In genomic region chr6:146017672-146018071, GRCh38 we compare ENCODE assay signal across 18 cellular contexts. TPM values are rescaled to one million over a fixed set of nuclear protein-coding genes. Genes with fewer than 3 reads are reported as not detected.
DNase-seq lines count a peak whose midpoint lies in the region; FAIRE-seq and TF ChIP-seq lines count a peak whose summit lies in the region.
"Had no signal": no experiment of that assay in that cellular context is flagged by ENCODE, and none has a peak within 500 bp of the region (broad histone marks: within the 10 kb centered on the region; RNA-seq: fewer than 3 reads in every experiment).

No MANE protein-coding gene starts in this region.

- no peak overlapping the region for H2AK5ac ChIP-seq in H1 (ENCODE audit: low read depth, low read length)

- intact Hi-C loops in mammary epithelial cell (cut with micrococcal nuclease) = no loop called here

- H3K18ac ChIP-seq in H1 (ENCODE audit: extremely low read depth, low read length) = no peak overlapping the region

- H3K4me1 ChIP-seq in HUES64 (ENCODE audit: insufficient read depth, low read length) (peaks cover 14% of the 10 kb centered on the region), H1 (replicated peaks in 1 of 4; ENCODE audit: control insufficient read depth in 3 of 4, insufficient read depth in 4 of 4, low read length in 3 of 4) (no peaks in the 10 kb centered on the region; a peak in 1 of 7 replicates), mammary epithelial cell (ENCODE audit: insufficient read depth, low read length) (no peaks in the 10 kb centered on the region)
- H3K4me1 ChIP-seq: BLaER1, Caco-2 had no signal

- H2BK5ac ChIP-seq in H1 (ENCODE audit: low read depth, low read length) = no peak overlapping the region; the same call in 1 of the 2 replicates

- H4K91ac ChIP-seq in H1 (replicated peaks; ENCODE audit: insufficient read length, low read length) = no peak overlapping the region

- no peak for TF ChIP-seq EP300 in H1 (IDR thresholded peaks at IDR 0.05; ENCODE audit: borderline replicate concordance in 1 of 2, low read depth in 2 of 2, low read length in 2 of 2)

- H3K36me3 ChIP-seq in HUES64 (ENCODE audit: insufficient read depth, low read length) = no peaks in the 10 kb centered on the region
- H3K36me3 ChIP-seq in H1 (ENCODE audit: control insufficient read depth in 2 of 4, insufficient read depth in 4 of 4, low read length in 3 of 4) = no peaks in the 10 kb centered on the region
- no peaks in the 10 kb centered on the region for H3K36me3 ChIP-seq in mammary epithelial cell (ENCODE audit: insufficient read depth, low read length)
- H3K36me3 ChIP-seq: BLaER1 had no signal

- H3K4me1 Mint-ChIP-seq in osteocyte (ENCODE audit: unreplicated experiment) = no peaks in the 10 kb centered on the region
- H3K4me1 Mint-ChIP-seq: CD8-positive, alpha-beta memory T cell had no signal

- H3K56ac ChIP-seq in H1 (replicated peaks; ENCODE audit: insufficient read length, low read depth, low read length) = no peak overlapping the region

- peaks cover 3% of the 10 kb centered on the region for H3K27me3 Mint-ChIP-seq in osteocyte (ENCODE audit: unreplicated experiment)

- no peak overlapping the region for H2BK12ac ChIP-seq in H1 (ENCODE audit: low read depth, low read length)

- no peak overlapping the region for H2AFZ ChIP-seq in H1 (ENCODE audit: low read length)
- no peak overlapping the region for H2AFZ ChIP-seq in mammary epithelial cell (ENCODE audit: low read depth, low read length)

- H3K4me3 ChIP-seq in HUES64 (ENCODE audit: low read length) = no peak overlapping the region
- no peak overlapping the region; a peak in 1 of 8 replicates for H3K4me3 ChIP-seq in H1 (ENCODE audit: extremely low read depth in 1 of 4, insufficient read depth in 2 of 4, low read depth in 3 of 4, low read length in 4 of 4)
- H3K4me3 ChIP-seq in mammary epithelial cell (replicated peaks in 1 of 3; ENCODE audit: insufficient read depth in 1 of 3, low read depth in 2 of 3, low read length in 3 of 3) = no peak overlapping the region
- H3K4me3 ChIP-seq: BLaER1 had no signal

- no peak overlapping the region for H2BK15ac ChIP-seq in H1 (ENCODE audit: low read length)

- no peaks in the 10 kb centered on the region for H3K9me3 Mint-ChIP-seq in osteocyte (ENCODE audit: unreplicated experiment)
- H3K9me3 Mint-ChIP-seq: H9 had no signal

- H3K27ac ChIP-seq in HUES64 (ENCODE audit: low read depth, low read length) = peak overlapping the region; percentile 78
- no peak overlapping the region for H3K27ac ChIP-seq in H1 (ENCODE audit: low read depth, low read length)
- H3K27ac ChIP-seq in mammary epithelial cell (ENCODE audit: insufficient read depth, low read depth, low read length) = no peak overlapping the region
- H3K27ac ChIP-seq: 22Rv1, BLaER1 had no signal

- in situ Hi-C loops in mammary epithelial cell (cut with MboI; ENCODE audit: low sequenced_read_pairs in 2 of 2) = no loop called here

- H3K4me2 ChIP-seq in H1 (ENCODE audit: insufficient read depth in 1 of 2, low read depth in 2 of 2, low read length in 2 of 2) (peak overlapping the region in 1 of 2 experiments; percentile 6; a peak in 1 of 4 replicates), mammary epithelial cell (ENCODE audit: insufficient read depth, low read depth, low read length) (no peak overlapping the region)
- H3K4me2 ChIP-seq: BLaER1 had no signal

- no peak overlapping the region for H4K8ac ChIP-seq in H1 (ENCODE audit: extremely low read depth, insufficient read depth, low read length)

- TF ChIP-seq RAD21 in H1 (IDR thresholded peaks at IDR 0.05 in 1 of 2, conservative IDR thresholded peaks at IDR 0.05 in 1 of 2; ENCODE audit: low read depth in 2 of 2, low read length in 2 of 2) = no peak

- H3K9me3 ChIP-seq in HUES64 (ENCODE audit: insufficient read depth, low read depth, low read length) (no peaks in the 10 kb centered on the region), H1 (ENCODE audit: insufficient read depth in 2 of 2, low read depth in 1 of 2, low read length in 1 of 2) (no peaks in the 10 kb centered on the region), mammary epithelial cell (replicated peaks; ENCODE audit: insufficient read depth, low read length) (no peaks in the 10 kb centered on the region)
- H3K9me3 ChIP-seq: BLaER1, Caco-2 had no signal

- H3K4me3 Mint-ChIP-seq in osteocyte (ENCODE audit: unreplicated experiment) = no peak overlapping the region
- H3K4me3 Mint-ChIP-seq: CD8-positive, alpha-beta memory T cell; H9 had no signal

- no peak for TF ChIP-seq CTCF in H1 (IDR thresholded peaks at IDR 0.05; ENCODE audit: control extremely low read depth in 1 of 3, insufficient read depth in 1 of 3, low read depth in 1 of 3, low read length in 3 of 3)
- no peak for TF ChIP-seq CTCF in osteocyte (IDR thresholded peaks at IDR 0.05)
- TF ChIP-seq CTCF in mammary epithelial cell (conservative IDR thresholded peaks at IDR 0.05 in 1 of 2, IDR thresholded peaks at IDR 0.05 in 1 of 2; ENCODE audit: extremely low read depth in 1 of 2, insufficient read depth in 1 of 2, low read depth in 1 of 2, low read length in 2 of 2) = no peak

- no TSS peak for BruUV-seq in mammary epithelial cell (replicated peaks; lab: Mats Ljungman, UMichigan)

- no peak overlapping the region for H4K5ac ChIP-seq in H1 (ENCODE audit: insufficient read length, low read depth, low read length)

- H3K23me2 ChIP-seq in H1 (ENCODE audit: low read depth, low read length) = no peaks in the 10 kb centered on the region

- no peak overlapping the region for H3K14ac ChIP-seq in H1 (ENCODE audit: insufficient read length)

- no peaks in the 10 kb centered on the region for H3K36me3 Mint-ChIP-seq in osteocyte (ENCODE audit: unreplicated experiment)
- H3K36me3 Mint-ChIP-seq: CD8-positive, alpha-beta memory T cell had no signal

- POLR2A ChIA-PET in H1 (lab: Charles Lee; ENCODE audit: partially characterized antibody) = no interaction called here

- no peak overlapping the region for H3K27ac Mint-ChIP-seq in osteocyte (ENCODE audit: unreplicated experiment)
- H3K27ac Mint-ChIP-seq: CD8-positive, alpha-beta memory T cell had no signal

- H3K9ac ChIP-seq in HUES64 (ENCODE audit: low read depth, low read length) (no peak overlapping the region), H1 (replicated peaks in 1 of 4; ENCODE audit: extremely low read depth in 1 of 4, low read depth in 3 of 4, low read length in 3 of 4) (no peak overlapping the region), mammary epithelial cell (ENCODE audit: insufficient read depth, low read length) (no peak overlapping the region)
- H3K9ac ChIP-seq: BLaER1 had no signal

- no peaks in the 10 kb centered on the region for H4K20me1 ChIP-seq in H1 (replicated peaks in 1 of 2; ENCODE audit: control insufficient read depth in 1 of 2, insufficient read depth in 2 of 2, low read length in 2 of 2)
- H4K20me1 ChIP-seq in mammary epithelial cell (ENCODE audit: insufficient read depth, low read length) = no peaks in the 10 kb centered on the region
- H4K20me1 ChIP-seq: BLaER1 had no signal

- no peaks in the 10 kb centered on the region for H3K27me3 ChIP-seq in HUES64 (ENCODE audit: insufficient read depth, low read length)
- H3K27me3 ChIP-seq in H1 (replicated peaks in 1 of 4; ENCODE audit: control insufficient read depth in 3 of 4, extremely low read depth in 1 of 4, insufficient read depth in 3 of 4, low read length in 3 of 4) = no peaks in the 10 kb centered on the region
- H3K27me3 ChIP-seq in mammary epithelial cell (ENCODE audit: insufficient read depth, low read length) = peaks cover 2% of the 10 kb centered on the region
- H3K27me3 ChIP-seq: BLaER1 had no signal

- H2BK120ac ChIP-seq in H1 (replicated peaks; ENCODE audit: low read depth, low read length) = no peak overlapping the region

- peak; percentile 7 for DNase-seq in EH (ENCODE audit: low read depth)
- DNase-seq in H1 (ENCODE audit: low read depth in 1 of 2, low spot score in 2 of 2) = no peak
- DNase-seq in iPS-NIHi7 (ENCODE audit: extremely low spot score) = peak; percentile 16
- no peak for DNase-seq in NCI-H510A (lab: John Stamatoyannopoulos, UW)
- no peak for DNase-seq in osteocyte (ENCODE audit: extremely low spot score, unreplicated experiment)
- DNase-seq in mammary epithelial cell = no peak
- DNase-seq in SIG-M5 treated with dmso at 0.1 percent for 504 hours (lab: John Stamatoyannopoulos, UW; ENCODE audit: unreplicated experiment) = no peak
- DNase-seq: AML-193; Caco-2; CD8-positive, alpha-beta memory T cell; DND-41; GF-D8; H9 had no signal

- dilution Hi-C loops in mammary epithelial cell (cut with HindIII; ENCODE audit: low sequenced_read_pairs) = no loop called here

- CTCF ChIA-PET in H1 (lab: Charles Lee; ENCODE audit: partially characterized antibody) (interaction anchor here (0.7 to 1.0 kb wide), 3 partner anchors 9 to 426 kb away, joined by 3 read pairs; no protein-coding TSS in a partner anchor), mammary epithelial cell (lab: Charles Lee; ENCODE audit: low non-redundant PET) (no interaction called here)

- H3K79me1 ChIP-seq in H1 (ENCODE audit: low read depth, low read length) = no peaks in the 10 kb centered on the region

- no peak overlapping the region for H3K4ac ChIP-seq in H1 (replicated peaks; ENCODE audit: insufficient read length, low read depth, low read length)

- H3K79me2 ChIP-seq in H1 (ENCODE audit: control insufficient read depth in 1 of 2, insufficient read depth in 2 of 2, low read length in 2 of 2) (no peaks in the 10 kb centered on the region), mammary epithelial cell (ENCODE audit: insufficient read depth, low read length) (no peaks in the 10 kb centered on the region)

- H2BK20ac ChIP-seq in H1 (ENCODE audit: low read length) = no peak overlapping the region; the same call in 1 of the 2 replicates

- TF ChIP-seq POLR2A in H1 (IDR thresholded peaks at IDR 0.05; ENCODE audit: control extremely low read depth in 1 of 2, low read depth in 2 of 2, low read length in 2 of 2) = no peak

- no peak for FAIRE-seq in H1 (lab: Jason Lieb, UNC)
- FAIRE-seq: GM19239 had no signal

- no peak overlapping the region for H3K23ac ChIP-seq in H1 (ENCODE audit: insufficient read length)

RNA-seq across cellular contexts. Expression of gene GRM1, which starts 11.2 kb away (rescaled TPM):
- polyA plus RNA-seq in HUES64 (2013, experiment 1 of 2) = 0.20 TPM
- 0.70 TPM for polyA plus RNA-seq in HUES64 (2013, experiment 2 of 2)
- total RNA-seq in H1 (2021; fragmentation: NEBNext Ultra II Directional; extraction: Animal tissue kit (Norgen Biotek cat#: 25700)) = 0.78 and 1.3 TPM in 2 replicates
- 0.15 and 0.33 TPM in 2 replicates for polyA plus RNA-seq in H1 (2011; rRNA removed)
- polyA plus RNA-seq in H1 (2011; cell fraction: cytosol; rRNA removed) = 0.18 TPM
- 0.50 TPM for polyA plus RNA-seq in H1 (2011; cell fraction: nucleus; rRNA removed)
- polyA plus RNA-seq in H1 (2012, experiment 1 of 2) = 0.11 to 0.28 TPM (median 0.15 TPM) in 4 replicates
- not detected for polyA plus RNA-seq in H1 (2012, experiment 2 of 2)
- polyA plus RNA-seq in H1 (2013, experiment 1 of 2) = 0.34 TPM
- 0.35 TPM for polyA plus RNA-seq in H1 (2013, experiment 2 of 2)
- 1.4 and 1.8 TPM in 2 replicates for polyA minus RNA-seq in H1 (2011; rRNA and poly(A)+ RNA removed)
- polyA minus RNA-seq in H1 (2011; cell fraction: cytosol; rRNA and poly(A)+ RNA removed) = 0.95 TPM
- polyA minus RNA-seq in H1 (2011; cell fraction: nucleus; rRNA and poly(A)+ RNA removed) = 2.5 TPM
- not detected in 2 replicates for total RNA-seq in osteocyte
- not detected for total RNA-seq in mammary epithelial cell
- not detected for polyA plus RNA-seq in mammary epithelial cell
- polyA minus RNA-seq in mammary epithelial cell = not detected
- total RNA-seq: Caco-2; CD8-positive, alpha-beta memory T cell; HT1080 had no signal
- polyA plus RNA-seq: CD8-positive, alpha-beta memory T cell had no signal

RNA-seq across cellular contexts. Expression of gene SHPRH, which starts 53.5 kb away (rescaled TPM):
- 13.2 TPM for polyA plus RNA-seq in HUES64 (2013, experiment 1 of 2)
- polyA plus RNA-seq in HUES64 (2013, experiment 2 of 2) = 13.1 TPM
- 25.6 and 27.0 TPM in 2 replicates for total RNA-seq in H1 (2021; fragmentation: NEBNext Ultra II Directional; extraction: Animal tissue kit (Norgen Biotek cat#: 25700))
- 6.1 and 9.0 TPM in 2 replicates for polyA plus RNA-seq in H1 (2011; rRNA removed)
- 11.0 TPM for polyA plus RNA-seq in H1 (2011; cell fraction: cytosol; rRNA removed)
- 13.7 TPM for polyA plus RNA-seq in H1 (2011; cell fraction: nucleus; rRNA removed)
- 8.1 to 14.7 TPM (median 11.1 TPM) in 4 replicates for polyA plus RNA-seq in H1 (2012, experiment 1 of 2)
- polyA plus RNA-seq in H1 (2012, experiment 2 of 2) = 0.54 TPM
- polyA plus RNA-seq in H1 (2013, experiment 1 of 2) = 11.8 TPM
- 10.5 TPM for polyA plus RNA-seq in H1 (2013, experiment 2 of 2)
- 58.1 and 85.3 TPM in 2 replicates for polyA minus RNA-seq in H1 (2011; rRNA and poly(A)+ RNA removed)
- 22.9 TPM for polyA minus RNA-seq in H1 (2011; cell fraction: cytosol; rRNA and poly(A)+ RNA removed)
- polyA minus RNA-seq in H1 (2011; cell fraction: nucleus; rRNA and poly(A)+ RNA removed) = 145 TPM
- total RNA-seq in osteocyte = 19.7 and 19.9 TPM in 2 replicates
- total RNA-seq in mammary epithelial cell = 10 to 100 TPM; 11.6 to 18.5 TPM
- 4.9 TPM for polyA plus RNA-seq in mammary epithelial cell
- polyA minus RNA-seq in mammary epithelial cell = 37.7 TPM

Comparison
In these comparisons a context has a peak if more than half of its experiments do, and no peak if none do; other contexts are left out.
1. DNase-seq: peak in EH (single experiment) and iPS-NIHi7 (single experiment); none in H1 (0 of 2), NCI-H510A (single experiment), osteocyte (single experiment), mammary epithelial cell (single experiment) and SIG-M5 treated with dmso at 0.1 percent for 504 hours (single experiment).